Comparison of ENCODE assay signal across 22 cellular contexts in genomic region chr9:106035810-106036209, GRCh38.
DNase-seq lines count a peak whose midpoint lies in the region; TF ChIP-seq lines count a peak whose summit lies in the region.
"Had no signal": no experiment of that assay in that cellular context is flagged by ENCODE, and none has a peak within 500 bp of the region (broad histone marks: within the 10 kb centered on the region; RNA-seq: fewer than 3 reads in every experiment).

No MANE protein-coding gene starts in this region.

- no peaks in the 10 kb centered on the region for H3K27me3 Mint-ChIP-seq in T-helper 2 cell treated with Interferon-gamma antibody and Interleukin-4, amounts not matched to agents 5 μg/mL and 100 μg/mL, for 36 hours (ENCODE audit: low read depth)
- peaks cover 0 to 2% (median 0%) of the 10 kb centered on the region in 3 donors for H3K27me3 Mint-ChIP-seq in CD14-positive monocyte (ENCODE audit: low read depth in 3 of 3)
- H3K27me3 Mint-ChIP-seq: CD4-positive, CD25-positive, alpha-beta regulatory T cell had no signal

- no peak overlapping the region for H3K27ac ChIP-seq in SJCRH30
- H3K27ac ChIP-seq: HL-60, KMS-11 had no signal

- no peak for TF ChIP-seq CTCF in CD14-positive monocyte (IDR thresholded peaks at IDR 0.05)

- H3K4me1 ChIP-seq in SJCRH30 = 0 out of 2 replicates have a peak, but pooled peaks cover 5% of the 10 kb centered on the region
- H3K4me1 ChIP-seq: BE2C had no signal

- no peaks in the 10 kb centered on the region for H3K36me3 Mint-ChIP-seq in T-helper 2 cell treated with Interferon-gamma antibody and Interleukin-4, amounts not matched to agents 5 μg/mL and 100 μg/mL, for 36 hours (ENCODE audit: low read depth)
- H3K36me3 Mint-ChIP-seq in CD14-positive monocyte = no peaks in the 10 kb centered on the region
- H3K36me3 Mint-ChIP-seq: CD4-positive, CD25-positive, alpha-beta regulatory T cell had no signal

- H3K4me3 Mint-ChIP-seq in T-helper 2 cell treated with Interferon-gamma antibody and Interleukin-4, amounts not matched to agents 5 μg/mL and 100 μg/mL, for 36 hours = no peak overlapping the region
- H3K4me3 Mint-ChIP-seq in CD14-positive monocyte = no peak overlapping the region
- H3K4me3 Mint-ChIP-seq: CD4-positive, CD25-positive, alpha-beta regulatory T cell had no signal

- H3K4me1 Mint-ChIP-seq in T-helper 2 cell treated with Interferon-gamma antibody and Interleukin-4, amounts not matched to agents 5 μg/mL and 100 μg/mL, for 36 hours (ENCODE audit: low read depth) = no peaks in the 10 kb centered on the region
- H3K4me1 Mint-ChIP-seq in CD14-positive monocyte = no peaks in the 10 kb centered on the region
- H3K4me1 Mint-ChIP-seq: CD4-positive, CD25-positive, alpha-beta regulatory T cell had no signal

- intact Hi-C loops in CD14-positive monocyte (cut with micrococcal nuclease) = no loop called here

- H3K9me3 ChIP-seq in SJCRH30 (replicated peaks) = no peaks in the 10 kb centered on the region; the same call in 1 of the 2 replicates
- H3K9me3 ChIP-seq: BE2C had no signal

- peak; percentile 9 for DNase-seq in NCI-H748 (lab: John Stamatoyannopoulos, UW; ENCODE audit: unreplicated experiment)
- DNase-seq in NCI-H748 treated with DMSO at 0.1 percent for 48 hours (lab: John Stamatoyannopoulos, UW) = no peak
- DNase-seq in NCI-H1048 (lab: John Stamatoyannopoulos, UW) = peak; percentile 32
- peak; percentile 94 for DNase-seq in NCI-H2171 treated with DMSO at 0.1 percent for 48 hours (lab: John Stamatoyannopoulos, UW)
- peak; percentile 25 to 55 for DNase-seq in SJCRH30
- no peak for DNase-seq in T-helper 2 cell treated with Interferon-gamma antibody and Interleukin-4, amounts not matched to agents 5 μg/mL and 100 μg/mL, for 36 hours (ENCODE audit: low spot score)
- DNase-seq in CD14-positive monocyte (ENCODE audit: low spot score) = no peak
- DNase-seq: BE2C; Caco-2; CD4-positive, CD25-positive, alpha-beta regulatory T cell; DMS153; GDM1; GOT3; HCEC 1CT; MV-4-11; NCI-H1436 treated with DMSO at 0.1 percent for 48 hours; NCI-H2029 treated with DMSO at 0.1 percent for 48 hours; NCI-H2227 treated with DMSO at 0.1 percent for 48 hours; NCI-H524 treated with DMSO at 0.1 percent for 48 hours; OCI-M1 had no signal

- no peaks in the 10 kb centered on the region for H3K27me3 ChIP-seq in SJCRH30
- H3K27me3 ChIP-seq: BE2C had no signal

- H3K9me3 Mint-ChIP-seq in T-helper 2 cell treated with Interferon-gamma antibody and Interleukin-4, amounts not matched to agents 5 μg/mL and 100 μg/mL, for 36 hours = no peaks in the 10 kb centered on the region
- peaks cover 1 to 8% (median 5%) of the 10 kb centered on the region in 7 donors for H3K9me3 Mint-ChIP-seq in CD14-positive monocyte

- H3K36me3 ChIP-seq in SJCRH30 = no peaks in the 10 kb centered on the region
- H3K36me3 ChIP-seq: BE2C had no signal

- H3K27ac Mint-ChIP-seq in T-helper 2 cell treated with Interferon-gamma antibody and Interleukin-4, amounts not matched to agents 5 μg/mL and 100 μg/mL, for 36 hours = no peak overlapping the region
- H3K27ac Mint-ChIP-seq in CD14-positive monocyte = no peak overlapping the region
- H3K27ac Mint-ChIP-seq: CD4-positive, CD25-positive, alpha-beta regulatory T cell had no signal

- H3K4me3 ChIP-seq in SJCRH30 = no peak overlapping the region

Comparison
In these comparisons a context has a peak if more than half of its experiments do, and no peak if none do; other contexts are left out.
1. DNase-seq: peak in NCI-H748 (single experiment), NCI-H1048 (single experiment), NCI-H2171 treated with DMSO at 0.1 percent for 48 hours (single experiment) and SJCRH30 (2 of 2); none in NCI-H748 treated with DMSO at 0.1 percent for 48 hours (single experiment), T-helper 2 cell treated with Interferon-gamma antibody and Interleukin-4, amounts not matched to agents 5 μg/mL and 100 μg/mL, for 36 hours (single experiment) and CD14-positive monocyte (single experiment).